In genomic region chr3:88031543-88032148, GRCh38 we compare ENCODE assay signal across 8 cellular contexts. TPM values are rescaled to one million over a fixed set of nuclear protein-coding genes. Genes with fewer than 3 reads are reported as not detected.
DNase-seq lines count a peak whose midpoint lies in the region; ATAC-seq and TF ChIP-seq lines count a peak whose summit lies in the region.

No MANE protein-coding gene starts in this region.

- H3K9me3 ChIP-seq in HEK293 (ENCODE audit: control insufficient read depth, insufficient read depth, low read depth, low read length): no peaks in the 10 kb centered on the region
- H3K9me3 ChIP-seq in MG63: no peaks in the 10 kb centered on the region

- peaks cover 1% of the 10 kb centered on the region for H3K36me3 Mint-ChIP-seq in activated naive CD8-positive, alpha-beta T cell treated with anti-CD3 and anti-CD28 coated beads, Interleukin-2, amount 10 ng/mL, durations not matched to agents 7 days and 5 days
- no peaks in the 10 kb centered on the region for H3K36me3 Mint-ChIP-seq in stimulated activated memory B cell treated with anti-CD40 and anti-IgM and Interleukin-4, amounts not matched to agents 10 μg/mL and 1 μg/mL and 100 μg/mL, for 72 hours

- DNase-seq in stimulated activated CD4-positive, alpha-beta T cell treated with anti-CD3 and anti-CD28 coated beads, Interleukin-4, amount 100 ng/mL, for 1 hour: peak; percentile 5
- no peak for DNase-seq in stimulated activated CD4-positive, alpha-beta T cell treated with anti-CD3 and anti-CD28 coated beads, Interleukin-2, amount 100 ng/mL, for 48 hours
- DNase-seq in MG63 (peak; percentile 3), hepatic stellate cell (ENCODE audit: low spot score) (peak; percentile 27), NCI-H2196 treated with DMSO at 0.1 percent for 48 hours (lab: John Stamatoyannopoulos, UW; ENCODE audit: unreplicated experiment) (no peak)
- DNase-seq in activated naive CD8-positive, alpha-beta T cell treated with anti-CD3 and anti-CD28 coated beads, Interleukin-2, amount 10 ng/mL, durations not matched to agents 7 days and 5 days: no peak

- H3K27me3 Mint-ChIP-seq in activated naive CD8-positive, alpha-beta T cell treated with anti-CD3 and anti-CD28 coated beads, Interleukin-2, amount 10 ng/mL, durations not matched to agents 7 days and 5 days: no peaks in the 10 kb centered on the region
- H3K27me3 Mint-ChIP-seq in stimulated activated memory B cell treated with anti-CD40 and anti-IgM and Interleukin-4, amounts not matched to agents 10 μg/mL and 1 μg/mL and 100 μg/mL, for 72 hours: no peaks in the 10 kb centered on the region

- H3K36me3 ChIP-seq in HEK293 (ENCODE audit: control insufficient read depth in 2 of 2, insufficient read depth in 1 of 2, low read length in 2 of 2) (no peaks in the 10 kb centered on the region), MG63 (no peaks in the 10 kb centered on the region)

- H3K4me1 ChIP-seq in HEK293 (ENCODE audit: control insufficient read depth, insufficient read depth, low read length): no peaks in the 10 kb centered on the region

- ATAC-seq in activated naive CD8-positive, alpha-beta T cell treated with anti-CD3 and anti-CD28 coated beads, Interleukin-2, amount 10 ng/mL, durations not matched to agents 7 days and 5 days (ENCODE audit: low read depth): peak; percentile 93
- peak; percentile 61 for ATAC-seq in stimulated activated memory B cell treated with anti-CD40 and anti-IgM and Interleukin-4, amounts not matched to agents 10 μg/mL and 1 μg/mL and 100 μg/mL, for 72 hours

- no peak overlapping the region for H3K27ac ChIP-seq in HEK293 (ENCODE audit: extremely low read depth, low read depth, low read length)

- no peaks in the 10 kb centered on the region for H3K27me3 ChIP-seq in MG63

- CTCF ChIA-PET in HEK293 (lab: Yijun Ruan, JAX): interaction anchor here (0.7 kb wide), 1 partner anchor 11 kb away, joined by 3 read pairs; no protein-coding TSS in a partner anchor

- H3K27ac Mint-ChIP-seq in activated naive CD8-positive, alpha-beta T cell treated with anti-CD3 and anti-CD28 coated beads, Interleukin-2, amount 10 ng/mL, durations not matched to agents 7 days and 5 days: peak overlapping the region; percentile 96
- H3K27ac Mint-ChIP-seq in stimulated activated memory B cell treated with anti-CD40 and anti-IgM and Interleukin-4, amounts not matched to agents 10 μg/mL and 1 μg/mL and 100 μg/mL, for 72 hours: peak overlapping the region; percentile 93

- peak overlapping the region; percentile 95 for H3K4me3 Mint-ChIP-seq in activated naive CD8-positive, alpha-beta T cell treated with anti-CD3 and anti-CD28 coated beads, Interleukin-2, amount 10 ng/mL, durations not matched to agents 7 days and 5 days
- H3K4me3 Mint-ChIP-seq in stimulated activated memory B cell treated with anti-CD40 and anti-IgM and Interleukin-4, amounts not matched to agents 10 μg/mL and 1 μg/mL and 100 μg/mL, for 72 hours: peak overlapping the region; percentile 71

- H3K9me3 Mint-ChIP-seq in activated naive CD8-positive, alpha-beta T cell treated with anti-CD3 and anti-CD28 coated beads, Interleukin-2, amount 10 ng/mL, durations not matched to agents 7 days and 5 days: no peaks in the 10 kb centered on the region
- H3K9me3 Mint-ChIP-seq in stimulated activated memory B cell treated with anti-CD40 and anti-IgM and Interleukin-4, amounts not matched to agents 10 μg/mL and 1 μg/mL and 100 μg/mL, for 72 hours: no peaks in the 10 kb centered on the region

- H3K4me3 ChIP-seq in HEK293 (ENCODE audit: low read depth, low read length): peak overlapping the region; percentile 21
- H3K4me3 ChIP-seq in MG63: peak overlapping the region; percentile 47

- H3K4me1 Mint-ChIP-seq in activated naive CD8-positive, alpha-beta T cell treated with anti-CD3 and anti-CD28 coated beads, Interleukin-2, amount 10 ng/mL, durations not matched to agents 7 days and 5 days: peaks cover 22% of the 10 kb centered on the region
- H3K4me1 Mint-ChIP-seq in stimulated activated memory B cell treated with anti-CD40 and anti-IgM and Interleukin-4, amounts not matched to agents 10 μg/mL and 1 μg/mL and 100 μg/mL, for 72 hours: peaks cover 30% of the 10 kb centered on the region

- no peak for TF ChIP-seq CTCF in HEK293 (tag by site-specific recombination; IDR thresholded peaks at IDR 0.05)

- POLR2A ChIA-PET in HEK293 (lab: Yijun Ruan, JAX): no interaction called here
- POLR2A ChIA-PET in activated naive CD8-positive, alpha-beta T cell treated with anti-CD3 and anti-CD28 coated beads, Interleukin-2, amount 10 ng/mL, durations not matched to agents 7 days and 5 days (lab: Charles Lee): interaction anchor here (2.3 to 2.7 kb wide), 2 partner anchors 27 to 119 kb away, joined by 18 to 25 read pairs; partner anchors contain the start of genes C3orf38, CGGBP1 and ZNF654

TF ChIP-seq in HEK293, 187 proteins besides CTCF, POLR2A, EP300 and RAD21 (continues in another document):
- TF ChIP-seq ZNF707 (tag by site-specific recombination; IDR thresholded peaks at IDR 0.05) (no peak), PATZ1 (tag by site-specific recombination; IDR thresholded peaks at IDR 0.05) (no peak), ZNF600 (tag by site-specific recombination; IDR thresholded peaks at IDR 0.05) (no peak), ZNF530 (tag by site-specific recombination; IDR thresholded peaks at IDR 0.05; ENCODE audit: low read depth) (no peak), ZSCAN4 (tag by site-specific recombination; IDR thresholded peaks at IDR 0.05) (no peak), MEIS1 (CRISPR knock-in tag; IDR thresholded peaks at IDR 0.05; ENCODE audit: borderline replicate concordance) (no peak), ZBTB44 (tag by site-specific recombination; IDR thresholded peaks at IDR 0.05) (peak; percentile 60; the same call in 1 of the 2 replicates), ZNF391 (tag by site-specific recombination; IDR thresholded peaks at IDR 0.05; ENCODE audit: borderline replicate concordance, low read depth) (no peak), KLF9 (tag by site-specific recombination; IDR thresholded peaks at IDR 0.05; ENCODE audit: low read depth) (no peak)

RNA-seq across cellular contexts. Expression of gene CGGBP1, which starts 27.2 kb away (rescaled TPM):
- total RNA-seq in MG63 (2014; rRNA removed; shearing (Covaris generic); ENCODE audit: low replicate concordance): 4.7 and 4.8 TPM in 2 replicates
- total RNA-seq in activated naive CD8-positive, alpha-beta T cell treated with anti-CD3 and anti-CD28 coated beads, Interleukin-2, amount 10 ng/mL, durations not matched to agents 7 days and 5 days: 100 to 1,000 TPM; 106 to 111 TPM

RNA-seq across cellular contexts. Expression of gene ZNF654, which starts 27.4 kb away (rescaled TPM):
- 3.1 and 6.7 TPM in 2 replicates for total RNA-seq in MG63 (2014; rRNA removed; shearing (Covaris generic); ENCODE audit: low replicate concordance)
- total RNA-seq in activated naive CD8-positive, alpha-beta T cell treated with anti-CD3 and anti-CD28 coated beads, Interleukin-2, amount 10 ng/mL, durations not matched to agents 7 days and 5 days: 10 to 100 TPM; 23.4 to 27.5 TPM

Comparison
In these comparisons a context has a peak if more than half of its experiments do, and no peak if none do; other contexts are left out.
1. DNase-seq: peak in stimulated activated CD4-positive, alpha-beta T cell treated with anti-CD3 and anti-CD28 coated beads, Interleukin-4, amount 100 ng/mL, for 1 hour (single experiment), MG63 (single experiment) and hepatic stellate cell (single experiment); none in stimulated activated CD4-positive, alpha-beta T cell treated with anti-CD3 and anti-CD28 coated beads, Interleukin-2, amount 100 ng/mL, for 48 hours (0 of 2), activated naive CD8-positive, alpha-beta T cell treated with anti-CD3 and anti-CD28 coated beads, Interleukin-2, amount 10 ng/mL, durations not matched to agents 7 days and 5 days (single experiment) and NCI-H2196 treated with DMSO at 0.1 percent for 48 hours (single experiment).
2. RNA of gene CGGBP1, which starts 27.2 kb away (total RNA-seq): 106 to 111 TPM in activated naive CD8-positive, alpha-beta T cell treated with anti-CD3 and anti-CD28 coated beads, Interleukin-2, amount 10 ng/mL, durations not matched to agents 7 days and 5 days; 4.7 to 4.8 TPM in MG63; every median in the first group is over 10 times any median in the second.